8 cellular contexts compared by ENCODE assay signal in genomic region chr1:207644852-207645631, GRCh38. TPM values are rescaled to one million over a fixed set of nuclear protein-coding genes. Genes with fewer than 3 reads are reported as not detected.
A peak's percentile ranks its signal among the peaks of the same experiment; 100 is the strongest.
DNase-seq lines count a peak whose midpoint lies in the region; ATAC-seq and TF ChIP-seq lines count a peak whose summit lies in the region.

TSS of gene CR1L (plus strand) at chr1:207645133. CDS start at chr1:207645234, 101 bp downstream.

- no peak within 1 kb of the TSS; the same call in none of the 2 replicates for H3K4me3 ChIP-seq in GM12865 (ENCODE audit: low read depth, low read length)
- H3K4me3 ChIP-seq in neural progenitor cell: no peak within 1 kb of the TSS

- H3K9me3 Mint-ChIP-seq in activated T-helper 1 cell treated with anti-CD3 and anti-CD28 coated beads, Interleukin-12 subunit alpha, Interleukin-12 subunit beta, Interleukin-2, Interleukin-4 antibody, amounts not matched to agents 30 ng/mL and 10 ng/mL and 1 ng/mL, durations not matched to agents 14 hours and 24 hours and 36 hours: no peaks in the 10 kb centered on the region
- no peaks in the 10 kb centered on the region for H3K9me3 Mint-ChIP-seq in neural progenitor cell

- H3K27ac Mint-ChIP-seq in activated T-helper 1 cell treated with anti-CD3 and anti-CD28 coated beads, Interleukin-12 subunit alpha, Interleukin-12 subunit beta, Interleukin-2, Interleukin-4 antibody, amounts not matched to agents 30 ng/mL and 10 ng/mL and 1 ng/mL, durations not matched to agents 14 hours and 24 hours and 36 hours: no peak within 1 kb of the TSS
- H3K27ac Mint-ChIP-seq in neural progenitor cell: no peak within 1 kb of the TSS

- no peaks in the 10 kb centered on the region for H3F3A ChIP-seq in neural progenitor cell (ENCODE audit: low read depth)

- no peak within 1 kb of the TSS for H2AFZ ChIP-seq in neural progenitor cell (replicated peaks)

- H3K9ac ChIP-seq in neural progenitor cell: no peak within 1 kb of the TSS

- no peaks in the 10 kb centered on the region for H3K36me3 Mint-ChIP-seq in activated T-helper 1 cell treated with anti-CD3 and anti-CD28 coated beads, Interleukin-12 subunit alpha, Interleukin-12 subunit beta, Interleukin-2, Interleukin-4 antibody, amounts not matched to agents 30 ng/mL and 10 ng/mL and 1 ng/mL, durations not matched to agents 14 hours and 24 hours and 36 hours (ENCODE audit: low read depth)
- H3K36me3 Mint-ChIP-seq in neural progenitor cell: no peaks in the 10 kb centered on the region

- H4K20me1 ChIP-seq in neural progenitor cell (ENCODE audit: low read depth): no peaks in the 10 kb centered on the region

- no peaks in the 10 kb centered on the region for H3K36me3 ChIP-seq in neural progenitor cell

- peaks cover 26% of the 10 kb centered on the region for H3K27me3 Mint-ChIP-seq in activated T-helper 1 cell treated with anti-CD3 and anti-CD28 coated beads, Interleukin-12 subunit alpha, Interleukin-12 subunit beta, Interleukin-2, Interleukin-4 antibody, amounts not matched to agents 30 ng/mL and 10 ng/mL and 1 ng/mL, durations not matched to agents 14 hours and 24 hours and 36 hours (ENCODE audit: insufficient read depth)
- H3K27me3 Mint-ChIP-seq in neural progenitor cell (ENCODE audit: insufficient read depth, low read depth): peaks cover 2% of the 10 kb centered on the region

- TF ChIP-seq CTCF in GM12865 (IDR thresholded peaks at IDR 0.05; ENCODE audit: insufficient read depth, low read depth, low read length, missing control alignments) (no peak), neural progenitor cell (IDR thresholded peaks at IDR 0.05) (no peak)

- H3K4me2 ChIP-seq in neural progenitor cell: no peak within 1 kb of the TSS

- H3K9me3 ChIP-seq in neural progenitor cell (ENCODE audit: low read depth): no peaks in the 10 kb centered on the region

- H3K79me2 ChIP-seq in neural progenitor cell (ENCODE audit: low read depth): no peaks in the 10 kb centered on the region

- peaks cover 8% of the 10 kb centered on the region for H3K4me1 Mint-ChIP-seq in activated T-helper 1 cell treated with anti-CD3 and anti-CD28 coated beads, Interleukin-12 subunit alpha, Interleukin-12 subunit beta, Interleukin-2, Interleukin-4 antibody, amounts not matched to agents 30 ng/mL and 10 ng/mL and 1 ng/mL, durations not matched to agents 14 hours and 24 hours and 36 hours (ENCODE audit: low read depth)
- H3K4me1 Mint-ChIP-seq in neural progenitor cell: no peaks in the 10 kb centered on the region

- H3K27me3 ChIP-seq in neural progenitor cell: no peaks in the 10 kb centered on the region

- DNase-seq in GM12865 (ENCODE audit: low read depth) (peak; percentile 53), NOMO-1 treated with DMSO at 0.1 percent for 48 hours (lab: John Stamatoyannopoulos, UW; ENCODE audit: unreplicated experiment) (peak; percentile 55), fibroblast of peridontal ligament (ENCODE audit: extremely low read depth) (peak; percentile 39), neural progenitor cell (ENCODE audit: low spot score) (peak; percentile 53), NCI-H526 treated with DMSO at 0.1 percent for 48 hours (lab: John Stamatoyannopoulos, UW) (no peak)
- DNase-seq in activated T-helper 1 cell treated with anti-CD3 and anti-CD28 coated beads, Interleukin-12 subunit alpha, Interleukin-12 subunit beta, Interleukin-2, Interleukin-4 antibody, amounts not matched to agents 30 ng/mL and 10 ng/mL and 1 ng/mL, durations not matched to agents 14 hours and 24 hours and 36 hours (ENCODE audit: low spot score): peak; percentile 74
- peak; percentile 85 for DNase-seq in stimulated activated naive CD8-positive, alpha-beta T cell treated with anti-CD3 and anti-CD28 coated beads, Interleukin-15, Interleukin-2, amounts not matched to agents 100 U/mL and 50 U/mL, for 24 hours

- H3K4me1 ChIP-seq in neural progenitor cell: peaks cover 23% of the 10 kb centered on the region

- intact Hi-C loops in activated T-helper 1 cell treated with anti-CD3 and anti-CD28 coated beads, Interleukin-12 subunit alpha, Interleukin-12 subunit beta, Interleukin-2, Interleukin-4 antibody, amounts not matched to agents 30 ng/mL and 10 ng/mL and 1 ng/mL, durations not matched to agents 14 hours and 24 hours and 36 hours (cut with micrococcal nuclease): loop anchor here (1.0 to 10.0 kb wide), 4 partner anchors 107 to 592 kb away; partner anchors contain the start of genes CD46 and PFKFB2

- ATAC-seq in HG02798 (IDR thresholded peaks at IDR 0.05; ENCODE audit: poor library complexity, unreplicated experiment): peak; percentile 95
- peak; percentile 98 for ATAC-seq in stimulated activated naive CD8-positive, alpha-beta T cell treated with anti-CD3 and anti-CD28 coated beads, Interleukin-15, Interleukin-2, amounts not matched to agents 100 U/mL and 50 U/mL, for 24 hours

- no peak within 1 kb of the TSS for H3K27ac ChIP-seq in neural progenitor cell

- peak within 1 kb of the TSS; percentile 80 for H3K4me3 Mint-ChIP-seq in activated T-helper 1 cell treated with anti-CD3 and anti-CD28 coated beads, Interleukin-12 subunit alpha, Interleukin-12 subunit beta, Interleukin-2, Interleukin-4 antibody, amounts not matched to agents 30 ng/mL and 10 ng/mL and 1 ng/mL, durations not matched to agents 14 hours and 24 hours and 36 hours
- no peak within 1 kb of the TSS for H3K4me3 Mint-ChIP-seq in neural progenitor cell

RNA-seq across cellular contexts. Expression of gene CR1L, which starts in this region (rescaled TPM):
- not detected in 2 replicates for total RNA-seq in activated T-helper 1 cell treated with anti-CD3 and anti-CD28 coated beads, Interleukin-12 subunit alpha, Interleukin-12 subunit beta, Interleukin-2, Interleukin-4 antibody, amounts not matched to agents 30 ng/mL and 10 ng/mL and 1 ng/mL, durations not matched to agents 14 hours and 24 hours and 36 hours
- total RNA-seq in neural progenitor cell (ENCODE audit: low replicate concordance): not detected in 2 replicates

Comparison
In these comparisons a context has a peak if more than half of its experiments do, and no peak if none do; other contexts are left out.
1. Peak in DNase-seq in activated T-helper 1 cell treated with anti-CD3 and anti-CD28 coated beads, Interleukin-12 subunit alpha, Interleukin-12 subunit beta, Interleukin-2, Interleukin-4 antibody, amounts not matched to agents 30 ng/mL and 10 ng/mL and 1 ng/mL, durations not matched to agents 14 hours and 24 hours and 36 hours; RNA of the gene not detected or under 1 TPM.
2. Peak in DNase-seq in neural progenitor cell; RNA of the gene not detected or under 1 TPM.